9 cellular contexts compared by ENCODE assay signal in the genomic region with DNA sequence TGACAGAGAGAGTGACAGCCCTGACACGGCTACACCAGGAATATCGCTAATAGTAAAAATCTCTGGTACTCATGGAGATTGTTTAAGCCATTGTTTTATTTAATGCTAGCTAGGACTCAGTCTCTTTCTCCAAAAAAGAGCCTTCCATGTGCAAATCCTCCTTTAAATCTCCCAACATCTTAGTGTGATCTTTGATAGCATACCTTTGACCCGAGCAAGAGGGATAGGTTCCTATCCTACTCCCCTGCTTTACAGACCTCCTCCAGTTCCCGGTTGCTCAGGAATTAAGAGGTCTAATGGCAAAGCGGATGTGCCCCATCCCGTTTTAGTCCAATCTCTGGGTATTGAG. TPM values are rescaled to one million over a fixed set of nuclear protein-coding genes. Genes with fewer than 3 reads are reported as not detected.
A peak's percentile ranks its signal among the peaks of the same experiment; 100 is the strongest.
DNase-seq lines count a peak whose midpoint lies in the region; ATAC-seq and TF ChIP-seq lines count a peak whose summit lies in the region.
"Had no signal": no experiment of that assay in that cellular context is flagged by ENCODE, and none has a peak within 500 bp of the region (broad histone marks: within the 10 kb centered on the region; RNA-seq: fewer than 3 reads in every experiment).

No MANE protein-coding gene starts in this region.

- no peak for TF ChIP-seq CTCF in upper lobe of left lung (IDR thresholded peaks at IDR 0.05)

- 32 to 45% methylated on average over 6 of the region's 6 CpGs for WGBS in upper lobe of left lung, 2 donors

- H3K27ac ChIP-seq in caudate nucleus (ENCODE audit: low read depth, low read length) (peak overlapping the region; percentile 4), mucosa of rectum (ENCODE audit: low read depth in 2 of 2, low read length in 2 of 2) (peak overlapping the region; percentile 75 to 83), upper lobe of left lung (peak overlapping the region; percentile 70 to 75 (median 70))

- H3K36me3 ChIP-seq in mucosa of rectum (ENCODE audit: control insufficient read depth in 2 of 2, insufficient read depth in 2 of 2, low read length in 2 of 2) = no peaks in the 10 kb centered on the region
- no peaks in the 10 kb centered on the region for H3K36me3 ChIP-seq in upper lobe of left lung

- peaks cover 5% of the 10 kb centered on the region for H3K4me1 Mint-ChIP-seq in activated naive CD8-positive, alpha-beta T cell (ENCODE audit: low read depth)
- peaks cover 2% of the 10 kb centered on the region for H3K4me1 Mint-ChIP-seq in activated naive CD8-positive, alpha-beta T cell treated with anti-CD3 and anti-CD28 coated beads, Interleukin-2, amount 50 U/mL, for 24 hours

- H3K4me1 ChIP-seq in mucosa of rectum (ENCODE audit: control insufficient read depth in 2 of 2, insufficient read depth in 2 of 2, low read length in 2 of 2) (peaks cover 5 to 15% of the 10 kb centered on the region in 2 donors), upper lobe of left lung (peaks cover 8 to 23% (median 18%) of the 10 kb centered on the region in 4 donors)

- TF ChIP-seq EP300 in upper lobe of left lung (IDR thresholded peaks at IDR 0.05) = no peak

- H3K4me3 ChIP-seq in mucosa of rectum (ENCODE audit: low read length in 2 of 2) = peak overlapping the region; percentile 67 to 74
- peak overlapping the region in 3 of 4 donors; percentile 53 to 79 (median 67) for H3K4me3 ChIP-seq in upper lobe of left lung

- TF ChIP-seq POLR2A in upper lobe of left lung (IDR thresholded peaks at IDR 0.05) = no peak

- no peak for DNase-seq in activated naive CD8-positive, alpha-beta T cell treated with anti-CD3 and anti-CD28 coated beads, Interleukin-2, amount 50 U/mL, for 24 hours
- DNase-seq in caudate nucleus (lab: John Stamatoyannopoulos, UW) (no peak), upper lobe of left lung (no peak), NCI-H187 treated with DMSO at 0.1 percent for 48 hours (lab: John Stamatoyannopoulos, UW) (no peak)
- DNase-seq in NK-92 treated with Interleukin-12 subunit alpha and Interleukin-12 subunit beta, amount 100 ng/mL, for 24 hours (lab: John Stamatoyannopoulos, UW) = no peak
- DNase-seq: effector memory CD4-positive, alpha-beta T cell had no signal

- H3K36me3 Mint-ChIP-seq in activated naive CD8-positive, alpha-beta T cell = peaks cover 6% of the 10 kb centered on the region
- no peaks in the 10 kb centered on the region for H3K36me3 Mint-ChIP-seq in activated naive CD8-positive, alpha-beta T cell treated with anti-CD3 and anti-CD28 coated beads, Interleukin-2, amount 50 U/mL, for 24 hours (ENCODE audit: low read depth)

- H3K4me3 Mint-ChIP-seq in activated naive CD8-positive, alpha-beta T cell = peak overlapping the region; percentile 38
- H3K4me3 Mint-ChIP-seq in activated naive CD8-positive, alpha-beta T cell treated with anti-CD3 and anti-CD28 coated beads, Interleukin-2, amount 50 U/mL, for 24 hours = no peak overlapping the region

- H3K27me3 Mint-ChIP-seq in activated naive CD8-positive, alpha-beta T cell = peaks cover 13% of the 10 kb centered on the region
- H3K27me3 Mint-ChIP-seq in activated naive CD8-positive, alpha-beta T cell treated with anti-CD3 and anti-CD28 coated beads, Interleukin-2, amount 50 U/mL, for 24 hours = peaks cover 36% of the 10 kb centered on the region

- ATAC-seq in activated naive CD8-positive, alpha-beta T cell treated with anti-CD3 and anti-CD28 coated beads, Interleukin-2, amount 50 U/mL, for 24 hours = no peak
- ATAC-seq in upper lobe of left lung (ENCODE audit: low FRiP score in 2 of 2) = no peak
- ATAC-seq in HG02970 (IDR thresholded peaks at IDR 0.05; ENCODE audit: low FRiP score, unreplicated experiment) = no peak

- H3K9ac ChIP-seq in mucosa of rectum (ENCODE audit: low read depth in 1 of 2, low read length in 2 of 2) = peak overlapping the region in 1 of 2 donors; percentile 76

- H3K9me3 Mint-ChIP-seq in activated naive CD8-positive, alpha-beta T cell (ENCODE audit: low read depth) = no peaks in the 10 kb centered on the region
- H3K9me3 Mint-ChIP-seq in activated naive CD8-positive, alpha-beta T cell treated with anti-CD3 and anti-CD28 coated beads, Interleukin-2, amount 50 U/mL, for 24 hours = no peaks in the 10 kb centered on the region

- H3K27ac Mint-ChIP-seq in activated naive CD8-positive, alpha-beta T cell = no peak overlapping the region
- no peak overlapping the region for H3K27ac Mint-ChIP-seq in activated naive CD8-positive, alpha-beta T cell treated with anti-CD3 and anti-CD28 coated beads, Interleukin-2, amount 50 U/mL, for 24 hours

- H3K27me3 ChIP-seq in mucosa of rectum (ENCODE audit: control insufficient read depth in 2 of 2, insufficient read depth in 2 of 2, low read length in 2 of 2) (peaks cover 14 to 20% of the 10 kb centered on the region in 2 donors), upper lobe of left lung (peaks cover 0 to 7% (median 0%) of the 10 kb centered on the region in 4 donors)

- H3K9me3 ChIP-seq in mucosa of rectum (ENCODE audit: control insufficient read depth in 2 of 2, low read length in 2 of 2) = no peaks in the 10 kb centered on the region
- no peaks in the 10 kb centered on the region for H3K9me3 ChIP-seq in upper lobe of left lung

RNA-seq across cellular contexts. Expression of gene FRMD3, which starts 0.7 kb away (rescaled TPM):
- total RNA-seq in upper lobe of left lung = 10 to 100 TPM in 3 of 6 donors, 1 to 10 TPM in 3; 5.6 to 33.4 (median 10.4) TPM

Comparison
In these comparisons a context has a peak if more than half of its experiments do, and no peak if none do; other contexts are left out.
1. H3K27ac ChIP-seq: peak in every context shown above with its lines; median percentile 79 in mucosa of rectum; 70 in upper lobe of left lung; 4 in caudate nucleus.